25 cellular contexts compared by ENCODE assay signal in genomic region chr14:41418851-41419250, GRCh38.
DNase-seq lines count a peak whose midpoint lies in the region; ATAC-seq, FAIRE-seq and TF ChIP-seq lines count a peak whose summit lies in the region.
"Had no signal": no experiment of that assay in that cellular context is flagged by ENCODE, and none has a peak within 500 bp of the region (broad histone marks: within the 10 kb centered on the region; RNA-seq: fewer than 3 reads in every experiment).

No MANE protein-coding gene starts in this region.

- TF ChIP-seq EP300 in HepG2 (IDR thresholded peaks at IDR 0.05; ENCODE audit: low read depth in 2 of 2, low read length in 2 of 2) (no peak), HepG2 (CRISPR knock-in tag; IDR thresholded peaks at IDR 0.05; ENCODE audit: borderline replicate concordance) (no peak)

- H3F3A ChIP-seq in OCI-LY1 (ENCODE audit: insufficient read depth, low read length) = no peaks in the 10 kb centered on the region

- H3K79me2 ChIP-seq in HepG2 (ENCODE audit: insufficient read depth, low read length) = no peaks in the 10 kb centered on the region
- H3K79me2 ChIP-seq in OCI-LY1 (ENCODE audit: insufficient read depth, low read length) = no peaks in the 10 kb centered on the region

- POLR2A ChIA-PET in HepG2 (lab: Yijun Ruan, JAX) = no interaction called here
- POLR2A ChIA-PET in WTC11 (lab: Charles Lee) = no interaction called here

- H3K9ac ChIP-seq in HepG2 (ENCODE audit: insufficient read depth, low read depth, low read length) (no peak overlapping the region), OCI-LY1 (ENCODE audit: low read length) (peak overlapping the region; percentile 34; the same call in 1 of the 2 replicates)
- H3K9ac ChIP-seq: BLaER1, GM23248 had no signal

- no peak overlapping the region; the same call in 1 of the 2 replicates for H3K4me3 Mint-ChIP-seq in WTC11
- H3K4me3 Mint-ChIP-seq in activated naive CD8-positive, alpha-beta T cell treated with anti-CD3 and anti-CD28 coated beads for 36 hours = no peak overlapping the region
- H3K4me3 Mint-ChIP-seq: B cell; CD4-positive, alpha-beta T cell; CD8-positive, alpha-beta memory T cell; H9 had no signal

- H3K4me3 ChIP-seq in HepG2 (replicated peaks in 1 of 3; ENCODE audit: insufficient read depth in 1 of 3, low read depth in 2 of 3, low read length in 3 of 3) (no peak overlapping the region), right lobe of liver (no peak overlapping the region), OCI-LY1 (ENCODE audit: low read depth, low read length, poor library complexity, severe bottlenecking) (peak overlapping the region; percentile 41)
- H3K4me3 ChIP-seq: BLaER1, GM23248 had no signal

- H2AFZ ChIP-seq in HepG2 (ENCODE audit: low read length) (peak overlapping the region; percentile 28), OCI-LY1 (ENCODE audit: low read length) (peak overlapping the region; percentile 80; the same call in 1 of the 2 replicates)
- H2AFZ ChIP-seq: GM23248 had no signal

- TF ChIP-seq CTCF in HepG2 (CRISPR knock-in tag; IDR thresholded peaks at IDR 0.05) = no peak
- no peak for TF ChIP-seq CTCF in right lobe of liver (IDR thresholded peaks at IDR 0.05)
- TF ChIP-seq CTCF in OCI-LY1 (IDR thresholded peaks at IDR 0.05; ENCODE audit: low read length) = no peak
- no peak for TF ChIP-seq CTCF in WTC11 (IDR thresholded peaks at IDR 0.05)

- in situ Hi-C loops in HepG2 (cut with HindIII; ENCODE audit: extremely low pct_ligation_motif_present, low pct_unique_long_range_greater_than_20kb) = no loop called here

- H3K27me3 Mint-ChIP-seq in WTC11 (ENCODE audit: low read depth) = no peaks in the 10 kb centered on the region
- no peaks in the 10 kb centered on the region for H3K27me3 Mint-ChIP-seq in activated naive CD8-positive, alpha-beta T cell treated with anti-CD3 and anti-CD28 coated beads for 36 hours
- H3K27me3 Mint-ChIP-seq: B cell; CD4-positive, alpha-beta T cell; CD8-positive, alpha-beta memory T cell had no signal

- H3K27ac ChIP-seq in HepG2 (ENCODE audit: extremely low read length, insufficient read depth, low read length) (no peak overlapping the region), right lobe of liver (no peak overlapping the region), OCI-LY1 (ENCODE audit: low read depth, low read length, poor library complexity, severe bottlenecking) (peak overlapping the region; percentile 39)
- H3K27ac ChIP-seq: 22Rv1, BLaER1, C4-2B, GM23248 had no signal

- no peaks in the 10 kb centered on the region for H3K36me3 Mint-ChIP-seq in WTC11
- H3K36me3 Mint-ChIP-seq in activated naive CD8-positive, alpha-beta T cell treated with anti-CD3 and anti-CD28 coated beads for 36 hours = no peaks in the 10 kb centered on the region
- H3K36me3 Mint-ChIP-seq: CD8-positive, alpha-beta memory T cell had no signal

- BruUV-seq in HepG2 (replicated peaks; lab: Mats Ljungman, UMichigan) = no TSS peak

- CTCF ChIA-PET in HepG2 (lab: Yijun Ruan, JAX; ENCODE audit: low intra/inter-chr PET ratio, low total read pairs) (no interaction called here), WTC11 (lab: Charles Lee) (no interaction called here)

- H3K4me1 Mint-ChIP-seq in WTC11 = peaks cover 24% of the 10 kb centered on the region
- H3K4me1 Mint-ChIP-seq in activated naive CD8-positive, alpha-beta T cell treated with anti-CD3 and anti-CD28 coated beads for 36 hours = no peaks in the 10 kb centered on the region
- H3K4me1 Mint-ChIP-seq: B cell; CD8-positive, alpha-beta memory T cell had no signal

- WGBS in HepG2 (ENCODE audit: low lambda C conversion rate) = 2% methylated on average over 5 of the region's 5 CpGs
- WGBS in right lobe of liver (ENCODE audit: insufficient coverage, low coverage, low lambda C conversion rate, missing lambda C conversion rate) = 51% methylated on average over 5 of the region's 5 CpGs

- peaks cover 7% of the 10 kb centered on the region for H3K9me3 Mint-ChIP-seq in WTC11
- peaks cover 3% of the 10 kb centered on the region for H3K9me3 Mint-ChIP-seq in activated naive CD8-positive, alpha-beta T cell treated with anti-CD3 and anti-CD28 coated beads for 36 hours
- H3K9me3 Mint-ChIP-seq: CD4-positive, alpha-beta T cell; H9 had no signal

- TF ChIP-seq RAD21 in HepG2 (CRISPR knock-in tag; IDR thresholded peaks at IDR 0.05) = no peak

- FAIRE-seq in HepG2 (lab: Jason Lieb, UNC) = no peak
- FAIRE-seq: A204.1, D721Med, GM12891, GM18507 had no signal

- H3K9me3 ChIP-seq in HepG2 (ENCODE audit: low read length) (peaks cover 73% of the 10 kb centered on the region), right lobe of liver (no peaks in the 10 kb centered on the region), OCI-LY1 (ENCODE audit: low read length) (no peaks in the 10 kb centered on the region)
- H3K9me3 ChIP-seq: BLaER1 had no signal

- no peaks in the 10 kb centered on the region for H4K20me1 ChIP-seq in HepG2 (ENCODE audit: insufficient read depth, low read length)
- no peaks in the 10 kb centered on the region for H4K20me1 ChIP-seq in OCI-LY1 (ENCODE audit: insufficient read depth, low read length)
- H4K20me1 ChIP-seq: BLaER1 had no signal

- no peaks in the 10 kb centered on the region for H3K9me2 ChIP-seq in OCI-LY1 (ENCODE audit: low read depth, low read length)

- peak overlapping the region; percentile 42; the same call in 1 of the 2 replicates for H3K27ac Mint-ChIP-seq in WTC11
- no peak overlapping the region for H3K27ac Mint-ChIP-seq in activated naive CD8-positive, alpha-beta T cell treated with anti-CD3 and anti-CD28 coated beads for 36 hours
- H3K27ac Mint-ChIP-seq: B cell; CD4-positive, alpha-beta T cell; CD8-positive, alpha-beta memory T cell had no signal

- no peak for DNase-seq in HepG2 (ENCODE audit: low spot score)
- DNase-seq in right lobe of liver = no peak
- DNase-seq in WTC11 (ENCODE audit: low spot score) = no peak
- DNase-seq in activated naive CD8-positive, alpha-beta T cell treated with anti-CD3 and anti-CD28 coated beads for 36 hours = no peak
- no peak for DNase-seq in NCI-H146 treated with DMSO at 0.1 percent for 48 hours (lab: John Stamatoyannopoulos, UW; ENCODE audit: unreplicated experiment)
- no peak for DNase-seq in glomerular visceral epithelial cell (ENCODE audit: extremely low spot score)
- DNase-seq: CD4-positive, alpha-beta T cell; CD8-positive, alpha-beta memory T cell; DMS 273 treated with DMSO at 0.1 percent for 48 hours; DMS79; EL; GF-D8; GM23248; H9 had no signal

- ATAC-seq in HepG2 (no peak), right lobe of liver (no peak), WTC11 (peak; percentile 68), GM19455 (IDR thresholded peaks at IDR 0.05; ENCODE audit: unreplicated experiment) (no peak)
- ATAC-seq: HCT116 had no signal

- TF ChIP-seq POLR2A in HepG2 (IDR thresholded peaks at IDR 0.05; ENCODE audit: insufficient read depth in 1 of 2, low read depth in 2 of 2, low read length in 2 of 2) (no peak), right lobe of liver (IDR thresholded peaks at IDR 0.05) (no peak)

- H3K27me3 ChIP-seq in HepG2 (ENCODE audit: control insufficient read depth in 1 of 2, insufficient read depth in 2 of 2, low read length in 2 of 2) (no peaks in the 10 kb centered on the region), right lobe of liver (no peaks in the 10 kb centered on the region), OCI-LY1 (ENCODE audit: insufficient read depth, low read length) (no peaks in the 10 kb centered on the region)
- H3K27me3 ChIP-seq: BLaER1 had no signal

- intact Hi-C loops in HepG2 (cut with micrococcal nuclease; ENCODE audit: unreplicated experiment) (no loop called here), right lobe of liver (cut with DNase I) (no loop called here)

- H3K4me1 ChIP-seq in HepG2 (ENCODE audit: insufficient read depth, low read length) (no peaks in the 10 kb centered on the region), right lobe of liver (no peaks in the 10 kb centered on the region), OCI-LY1 (ENCODE audit: insufficient read depth, low read length, severe bottlenecking) (peaks cover 19% of the 10 kb centered on the region)
- H3K4me1 ChIP-seq: BLaER1 had no signal

- H3K4me2 ChIP-seq in HepG2 (ENCODE audit: low read depth, low read length) (no peak overlapping the region), OCI-LY1 (ENCODE audit: low read length) (peak overlapping the region; percentile 64)
- H3K4me2 ChIP-seq: BLaER1 had no signal

- H3K36me3 ChIP-seq in HepG2 (replicated peaks in 1 of 2; ENCODE audit: control insufficient read depth in 1 of 2, insufficient read depth in 2 of 2, low read length in 2 of 2) (no peaks in the 10 kb centered on the region), right lobe of liver (no peaks in the 10 kb centered on the region), OCI-LY1 (ENCODE audit: insufficient read depth, low read length) (no peaks in the 10 kb centered on the region)
- H3K36me3 ChIP-seq: BLaER1 had no signal

TF ChIP-seq in HepG2, 621 proteins besides CTCF, POLR2A, EP300 and RAD21 (continues in another document):
- TF ChIP-seq TGIF2 (CRISPR knock-in tag; IDR thresholded peaks at IDR 0.05) = no peak
- no peak for TF ChIP-seq ZBTB46 (CRISPR knock-in tag; IDR thresholded peaks at IDR 0.05; ENCODE audit: borderline replicate concordance)

TF ChIP-seq in WTC11, 78 proteins besides CTCF, POLR2A, EP300 and RAD21 (continues in another document):
- TF ChIP-seq ZBTB21 (CRISPR knock-in tag; IDR thresholded peaks at IDR 0.05; ENCODE audit: borderline replicate concordance) (no peak), TEAD4 (CRISPR knock-in tag; IDR thresholded peaks at IDR 0.05) (no peak), FOXJ3 (CRISPR knock-in tag; IDR thresholded peaks at IDR 0.05; ENCODE audit: borderline replicate concordance) (no peak), ZNF317 (CRISPR knock-in tag; IDR thresholded peaks at IDR 0.05; ENCODE audit: borderline replicate concordance, low read depth) (no peak), E2F4 (CRISPR knock-in tag; IDR thresholded peaks at IDR 0.05; ENCODE audit: borderline replicate concordance, low read depth) (no peak), ATF3 (CRISPR knock-in tag; conservative IDR thresholded peaks at IDR 0.05) (no peak), ESRRA (CRISPR knock-in tag; IDR thresholded peaks at IDR 0.05; ENCODE audit: borderline replicate concordance) (no peak), ATF1 (CRISPR knock-in tag; IDR thresholded peaks at IDR 0.05) (no peak), NFE2L1 (CRISPR knock-in tag; IDR thresholded peaks at IDR 0.05) (no peak)
